Comparison of ENCODE assay signal across 9 cellular contexts in genomic region chr4:105710012-105710600, GRCh38. TPM values are rescaled to one million over a fixed set of nuclear protein-coding genes. Genes with fewer than 3 reads are reported as not detected.
DNase-seq lines count a peak whose midpoint lies in the region; ATAC-seq and TF ChIP-seq lines count a peak whose summit lies in the region.
"Had no signal": no experiment of that assay in that cellular context is flagged by ENCODE, and none has a peak within 500 bp of the region (broad histone marks: within the 10 kb centered on the region; RNA-seq: fewer than 3 reads in every experiment).

No MANE protein-coding gene starts in this region.

- DNase-seq in NCI-H1417 (lab: John Stamatoyannopoulos, UW) = peak in 2 of 3 experiments; percentile 29 to 74
- no peak for DNase-seq in NCI-H1417 treated with DMSO at 0.1 percent for 48 hours (lab: John Stamatoyannopoulos, UW)
- no peak for DNase-seq in MG63
- DNase-seq in brain microvascular endothelial cell = no peak
- DNase-seq in neural crest cell (ENCODE audit: low read depth, low spot score) = no peak
- DNase-seq in NK-92 (lab: John Stamatoyannopoulos, UW; ENCODE audit: unreplicated experiment) = no peak
- DNase-seq in erythroblast (lab: John Stamatoyannopoulos, UW) = no peak

- H3K36me3 Mint-ChIP-seq in neural crest cell (ENCODE audit: low read depth) = peaks cover 7% of the 10 kb centered on the region

- H3K9me3 Mint-ChIP-seq in neural crest cell = peaks cover 3% of the 10 kb centered on the region
- H3K9me3 Mint-ChIP-seq: activated naive CD4-positive, alpha-beta T cell treated with anti-CD3 and anti-CD28 coated beads, Interleukin-2, amount 50 U/mL, for 72 hours had no signal

- in situ Hi-C loops in brain microvascular endothelial cell (cut with HindIII; ENCODE audit: low pct_ligation_motif_present, low sequenced_read_pairs) = no loop called here

- no peaks in the 10 kb centered on the region for H3K27me3 Mint-ChIP-seq in neural crest cell (ENCODE audit: low read depth)

- peak overlapping the region; percentile 99 for H3K4me3 Mint-ChIP-seq in neural crest cell

- no peaks in the 10 kb centered on the region for H3K27me3 ChIP-seq in MG63
- H3K27me3 ChIP-seq in brain microvascular endothelial cell (replicated peaks) = no peaks in the 10 kb centered on the region

- no peak for TF ChIP-seq CTCF in brain microvascular endothelial cell (IDR thresholded peaks at IDR 0.05; ENCODE audit: low read depth, low read length, missing control alignments)
- TF ChIP-seq CTCF in neural crest cell (conservative IDR thresholded peaks at IDR 0.05) = no peak

- peaks cover 25% of the 10 kb centered on the region for H3K4me1 Mint-ChIP-seq in neural crest cell

- no peak overlapping the region for H3K27ac Mint-ChIP-seq in neural crest cell (ENCODE audit: unreplicated experiment)

- no peak overlapping the region for H3K27ac ChIP-seq in brain microvascular endothelial cell

- H3K4me3 ChIP-seq in MG63 (peak overlapping the region; percentile 91), brain microvascular endothelial cell (ENCODE audit: low read depth, low read length) (peak overlapping the region; percentile 9)

- no peaks in the 10 kb centered on the region; the same call in 1 of the 2 replicates for H3K36me3 ChIP-seq in MG63
- no peaks in the 10 kb centered on the region for H3K36me3 ChIP-seq in brain microvascular endothelial cell (replicated peaks)

- no peak for ATAC-seq in GM19324 (IDR thresholded peaks at IDR 0.05; ENCODE audit: low FRiP score, unreplicated experiment)
- ATAC-seq: activated naive CD4-positive, alpha-beta T cell treated with anti-CD3 and anti-CD28 coated beads, Interleukin-2, amount 50 U/mL, for 72 hours had no signal

- no peaks in the 10 kb centered on the region for H3K9me3 ChIP-seq in MG63

- TF ChIP-seq POLR2A in erythroblast (IDR thresholded peaks at IDR 0.05; ENCODE audit: low read length) = no peak

RNA-seq across cellular contexts. Expression of gene GSTCD, which starts 1.5 kb away (rescaled TPM):
- 10.4 and 10.9 TPM in 2 replicates for total RNA-seq in MG63 (2014; rRNA removed; shearing (Covaris generic); ENCODE audit: low replicate concordance)
- total RNA-seq in neural crest cell = 28.4 and 30.6 TPM in 2 replicates

RNA-seq across cellular contexts. Expression of gene INTS12, which starts 1.6 kb away (rescaled TPM):
- total RNA-seq in MG63 (2014; rRNA removed; shearing (Covaris generic); ENCODE audit: low replicate concordance) = 8.3 and 14.0 TPM in 2 replicates
- 19.9 and 21.2 TPM in 2 replicates for total RNA-seq in neural crest cell

Comparison
In these comparisons a context has a peak if more than half of its experiments do, and no peak if none do; other contexts are left out.
1. DNase-seq: peak in NCI-H1417 (2 of 3); none in NCI-H1417 treated with DMSO at 0.1 percent for 48 hours (single experiment), MG63 (single experiment), brain microvascular endothelial cell (single experiment), neural crest cell (single experiment), NK-92 (single experiment) and erythroblast (0 of 2).